8 cellular contexts compared by ENCODE assay signal in genomic region chr10:86755740-86756510, GRCh38. TPM values are rescaled to one million over a fixed set of nuclear protein-coding genes. Genes with fewer than 3 reads are reported as not detected.
DNase-seq lines count a peak whose midpoint lies in the region; ATAC-seq and TF ChIP-seq lines count a peak whose summit lies in the region.

No MANE protein-coding gene starts in this region.

- DNase-seq in GM12865 (ENCODE audit: low read depth) (peak; percentile 91), NCI-H1092 (lab: John Stamatoyannopoulos, UW) (peak; percentile 86), SW480 (ENCODE audit: low spot score) (peak; percentile 86), adipocyte (ENCODE audit: low read depth) (peak; percentile 91), heart right ventricle (peak; percentile 81 to 93), pons (ENCODE audit: low spot score) (peak; percentile 84), type B pancreatic cell (ENCODE audit: extremely low spot score, unreplicated experiment) (peak; percentile 98)

- ATAC-seq in HG02610 (IDR thresholded peaks at IDR 0.05; ENCODE audit: unreplicated experiment) (peak; percentile 80), heart right ventricle (peak; percentile 86 to 92 (median 89))

- intact Hi-C loops in heart right ventricle (cut with DNase I), result loop anchor here in 6 of 10 donors (5.0 to 10.0 kb wide), 4 partner anchors 44 to 141 kb away; no protein-coding TSS in a partner anchor

- H3K4me1 Mint-ChIP-seq in type B pancreatic cell (ENCODE audit: unreplicated experiment), result peaks cover 49% of the 10 kb centered on the region

- H3K27me3 Mint-ChIP-seq in type B pancreatic cell, result no peaks in the 10 kb centered on the region

- peak overlapping the region; percentile 95 for H3K27ac Mint-ChIP-seq in type B pancreatic cell

- H3K9ac ChIP-seq in adipocyte (ENCODE audit: low read length), result peak overlapping the region; percentile 97

- WGBS in heart right ventricle, 2 donors, result 0 to 1% methylated on average over 65 to 87 of the region's 89 CpGs

- H3K36me3 ChIP-seq in adipocyte (ENCODE audit: control insufficient read depth, insufficient read depth, low read length, severe bottlenecking), result no peaks in the 10 kb centered on the region
- no peaks in the 10 kb centered on the region for H3K36me3 ChIP-seq in heart right ventricle

- peak overlapping the region; percentile 93 for H3K4me3 Mint-ChIP-seq in type B pancreatic cell

- no peaks in the 10 kb centered on the region for H3K9me3 ChIP-seq in adipocyte (ENCODE audit: control insufficient read depth, low read length)
- H3K9me3 ChIP-seq in heart right ventricle, result no peaks in the 10 kb centered on the region

- H3K9me3 Mint-ChIP-seq in type B pancreatic cell, result no peaks in the 10 kb centered on the region

- peak overlapping the region; percentile 89 to 99 (median 98) for H3K27ac ChIP-seq in heart right ventricle

- H3K4me3 ChIP-seq in GM12865 (ENCODE audit: low read depth, low read length) (peak overlapping the region; percentile 80), adipocyte (ENCODE audit: low read length) (peak overlapping the region; percentile 92), heart right ventricle (peak overlapping the region; percentile 33 to 90 (median 77))

- peaks cover 9% of the 10 kb centered on the region for H3K36me3 Mint-ChIP-seq in type B pancreatic cell

- TF ChIP-seq CTCF in GM12865 (IDR thresholded peaks at IDR 0.05; ENCODE audit: insufficient read depth, low read depth, low read length, missing control alignments) (no peak), heart right ventricle (IDR thresholded peaks at IDR 0.05) (peak in 1 of 9 donors; percentile 24), type B pancreatic cell (conservative IDR thresholded peaks at IDR 0.05) (no peak)

- no peaks in the 10 kb centered on the region for H3K27me3 ChIP-seq in adipocyte (replicated peaks; ENCODE audit: control insufficient read depth, insufficient read depth, low read length)
- peaks cover 0 to 78% (median 59%) of the 10 kb centered on the region in 7 donors for H3K27me3 ChIP-seq in heart right ventricle

- H3K4me1 ChIP-seq in adipocyte (ENCODE audit: control insufficient read depth, insufficient read depth, low read length) (peaks cover 14% of the 10 kb centered on the region), heart right ventricle (peaks cover 0 to 60% (median 41%) of the 10 kb centered on the region in 9 donors)

RNA-seq across cellular contexts. Expression of gene BMPR1A, which starts 0.5 kb away (rescaled TPM):
- total RNA-seq in heart right ventricle (10 to 100 TPM; 34.4 to 69.0 (median 47.7) TPM), type B pancreatic cell (ENCODE audit: low replicate concordance) (63.3 and 84.7 TPM in 2 replicates)
- polyA plus RNA-seq in heart right ventricle, result 10 to 100 TPM in 1 of 2 donors, 1 to 10 TPM in 1; 6.7 to 10.3 TPM

Comparison
In these comparisons a context has a peak if more than half of its experiments do, and no peak if none do; other contexts are left out.
1. Peak in every context shown above with its lines: DNase-seq, ATAC-seq, H3K4me3 ChIP-seq and H3K27ac ChIP-seq.